Comparison of ENCODE assay signal across 9 cellular contexts in genomic region chr10:8052970-8053445, GRCh38. TPM values are rescaled to one million over a fixed set of nuclear protein-coding genes. Genes with fewer than 3 reads are reported as not detected.
DNase-seq lines count a peak whose midpoint lies in the region; ATAC-seq lines count a peak whose summit lies in the region.
"Had no signal": no experiment of that assay in that cellular context is flagged by ENCODE, and none has a peak within 500 bp of the region (broad histone marks: within the 10 kb centered on the region; RNA-seq: fewer than 3 reads in every experiment).

No MANE protein-coding gene starts in this region.

- CTCF ChIA-PET in activated CD4-positive, alpha-beta memory T cell treated with anti-CD3 and anti-CD28 coated beads for 36 hours (lab: Charles Lee): interaction anchor here (0.6 to 1.9 kb wide), 7 partner anchors 8 to 350 kb away, joined by 3 to 7 read pairs (median 4); no protein-coding TSS in a partner anchor

- H3K27ac Mint-ChIP-seq in activated T-cell treated with anti-CD3 and anti-CD28 coated beads, Interleukin-2, amount 50 U/mL, for 24 hours: peak overlapping the region; percentile 1
- peak overlapping the region; percentile 84 for H3K27ac Mint-ChIP-seq in activated CD4-positive, alpha-beta memory T cell treated with anti-CD3 and anti-CD28 coated beads for 36 hours
- H3K27ac Mint-ChIP-seq in stimulated activated naive CD8-positive, alpha-beta T cell treated with anti-CD3 and anti-CD28 coated beads, Interleukin-15, amount 100 ng/mL, for 72 hours: no peak overlapping the region

- DNase-seq in activated T-cell treated with anti-CD3 and anti-CD28 coated beads, Interleukin-2, amount 50 U/mL, for 24 hours: no peak
- no peak for DNase-seq in activated T-cell treated with anti-CD3 and anti-CD28 coated beads, Interleukin-2, amount 50 U/mL, for 1 hour
- no peak for DNase-seq in activated CD4-positive, alpha-beta memory T cell treated with anti-CD3 and anti-CD28 coated beads for 36 hours
- DNase-seq in stimulated activated naive CD8-positive, alpha-beta T cell treated with anti-CD3 and anti-CD28 coated beads, Interleukin-15, amount 100 ng/mL, for 72 hours: no peak
- no peak for DNase-seq in NCI-H1048 (lab: John Stamatoyannopoulos, UW)

- no peaks in the 10 kb centered on the region for H3K9me3 Mint-ChIP-seq in activated T-cell treated with anti-CD3 and anti-CD28 coated beads, Interleukin-2, amount 50 U/mL, for 24 hours
- H3K9me3 Mint-ChIP-seq in activated CD4-positive, alpha-beta memory T cell treated with anti-CD3 and anti-CD28 coated beads for 36 hours: no peaks in the 10 kb centered on the region
- H3K9me3 Mint-ChIP-seq in stimulated activated naive CD8-positive, alpha-beta T cell treated with anti-CD3 and anti-CD28 coated beads, Interleukin-15, amount 100 ng/mL, for 72 hours: no peaks in the 10 kb centered on the region

- peaks cover 50% of the 10 kb centered on the region for H3K4me1 Mint-ChIP-seq in activated T-cell treated with anti-CD3 and anti-CD28 coated beads, Interleukin-2, amount 50 U/mL, for 24 hours (ENCODE audit: low read depth)
- peaks cover 27% of the 10 kb centered on the region for H3K4me1 Mint-ChIP-seq in activated CD4-positive, alpha-beta memory T cell treated with anti-CD3 and anti-CD28 coated beads for 36 hours (ENCODE audit: low read depth)
- H3K4me1 Mint-ChIP-seq in stimulated activated naive CD8-positive, alpha-beta T cell treated with anti-CD3 and anti-CD28 coated beads, Interleukin-15, amount 100 ng/mL, for 72 hours: peaks cover 60% of the 10 kb centered on the region

- no peak for ATAC-seq in stimulated activated naive CD8-positive, alpha-beta T cell treated with anti-CD3 and anti-CD28 coated beads, Interleukin-15, amount 100 ng/mL, for 72 hours
- ATAC-seq in HG02870 (IDR thresholded peaks at IDR 0.05; ENCODE audit: unreplicated experiment): no peak
- no peak for ATAC-seq in HG02981 (IDR thresholded peaks at IDR 0.05; ENCODE audit: unreplicated experiment)

- POLR2A ChIA-PET in activated CD4-positive, alpha-beta memory T cell treated with anti-CD3 and anti-CD28 coated beads for 36 hours (lab: Charles Lee): interaction anchor here (0.7 kb wide), 1 partner anchor 670 kb away, joined by 4 read pairs; no protein-coding TSS in a partner anchor

- H3K9me3 ChIP-seq in iPS-18c (ENCODE audit: control insufficient read depth, insufficient read depth, low read length): no peaks in the 10 kb centered on the region
- H3K9me3 ChIP-seq: MG63 had no signal

- H3K27me3 Mint-ChIP-seq in activated T-cell treated with anti-CD3 and anti-CD28 coated beads, Interleukin-2, amount 50 U/mL, for 24 hours: peaks cover 32% of the 10 kb centered on the region
- H3K27me3 Mint-ChIP-seq in activated CD4-positive, alpha-beta memory T cell treated with anti-CD3 and anti-CD28 coated beads for 36 hours: peaks cover 26% of the 10 kb centered on the region
- H3K27me3 Mint-ChIP-seq in stimulated activated naive CD8-positive, alpha-beta T cell treated with anti-CD3 and anti-CD28 coated beads, Interleukin-15, amount 100 ng/mL, for 72 hours: peaks cover 49% of the 10 kb centered on the region

- H3K4me3 Mint-ChIP-seq in activated T-cell treated with anti-CD3 and anti-CD28 coated beads, Interleukin-2, amount 50 U/mL, for 24 hours: peak overlapping the region; percentile 95
- H3K4me3 Mint-ChIP-seq in activated CD4-positive, alpha-beta memory T cell treated with anti-CD3 and anti-CD28 coated beads for 36 hours: peak overlapping the region; percentile 99
- peak overlapping the region; percentile 90 to 96 for H3K4me3 Mint-ChIP-seq in stimulated activated naive CD8-positive, alpha-beta T cell treated with anti-CD3 and anti-CD28 coated beads, Interleukin-15, amount 100 ng/mL, for 72 hours

- H3K4me3 ChIP-seq in iPS-18c (ENCODE audit: insufficient read depth, low read depth, low read length): peak overlapping the region; percentile 24; the same call in 1 of the 2 replicates

- peaks cover 32% of the 10 kb centered on the region for H3K36me3 Mint-ChIP-seq in activated T-cell treated with anti-CD3 and anti-CD28 coated beads, Interleukin-2, amount 50 U/mL, for 24 hours (ENCODE audit: low read depth)
- peaks cover 35% of the 10 kb centered on the region for H3K36me3 Mint-ChIP-seq in activated CD4-positive, alpha-beta memory T cell treated with anti-CD3 and anti-CD28 coated beads for 36 hours

- intact Hi-C loops in activated CD4-positive, alpha-beta memory T cell treated with anti-CD3 and anti-CD28 coated beads for 36 hours (cut with micrococcal nuclease): loop anchor here (1.0 to 10.0 kb wide), 9 partner anchors 189 to 1249 kb away; partner anchors contain the start of gene TAF3

RNA-seq across cellular contexts. Expression of gene GATA3, which starts 1.5 kb away (rescaled TPM):
- total RNA-seq in activated CD4-positive, alpha-beta memory T cell treated with anti-CD3 and anti-CD28 coated beads for 36 hours: 10 to 100 TPM; 46.3 to 47.4 TPM

Comparison
In these comparisons a context has a peak if more than half of its experiments do, and no peak if none do; other contexts are left out.
1. H3K27ac Mint-ChIP-seq: peak in activated T-cell treated with anti-CD3 and anti-CD28 coated beads, Interleukin-2, amount 50 U/mL, for 24 hours (single experiment) and activated CD4-positive, alpha-beta memory T cell treated with anti-CD3 and anti-CD28 coated beads for 36 hours (single experiment); none in stimulated activated naive CD8-positive, alpha-beta T cell treated with anti-CD3 and anti-CD28 coated beads, Interleukin-15, amount 100 ng/mL, for 72 hours (0 of 2).
2. Peak in every context shown above with its lines, with median percentiles within 50 percentile points of each other: H3K4me3 Mint-ChIP-seq.